In the genomic region with DNA sequence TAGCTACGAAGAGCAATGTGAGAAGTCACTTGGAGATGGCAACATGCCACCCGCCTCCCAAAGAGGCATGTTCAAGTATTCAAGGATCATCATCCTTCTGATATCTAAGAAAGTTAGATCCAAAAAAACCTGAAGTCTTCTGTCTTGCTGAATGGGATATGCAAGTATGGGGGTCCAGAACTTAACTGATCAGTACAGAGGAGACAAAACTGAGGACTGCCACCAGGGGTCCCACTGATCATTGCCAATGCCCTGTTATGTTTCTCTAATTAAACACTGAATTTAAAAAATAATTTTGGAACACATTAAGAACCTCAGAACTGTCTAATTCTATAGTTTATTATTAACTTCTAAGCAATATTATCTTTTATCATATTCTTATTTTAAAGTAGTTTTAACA, we compare ENCODE assay signal across 1 cellular context.
TF ChIP-seq lines count a peak whose summit lies in the region.

No MANE protein-coding gene starts in this region.

TF ChIP-seq in H1, 55 proteins besides CTCF, POLR2A, EP300 and RAD21:
- TF ChIP-seq BCL11A (IDR thresholded peaks at IDR 0.05; ENCODE audit: low read depth in 2 of 2, low read length in 2 of 2) (no peak), JUN (IDR thresholded peaks at IDR 0.05; ENCODE audit: low read depth, low read length) (no peak), CBX8 (IDR thresholded peaks at IDR 0.05; ENCODE audit: borderline replicate concordance, low read depth, low read length) (no peak), RNF2 (IDR thresholded peaks at IDR 0.05; ENCODE audit: borderline replicate concordance, low read depth, low read length, missing control alignments, poor library complexity, severe bottlenecking) (no peak), POLR2AphosphoS5 (IDR thresholded peaks at IDR 0.05; ENCODE audit: low read depth, low read length) (no peak), YY1 (IDR thresholded peaks at IDR 0.05; ENCODE audit: low read depth, low read length) (no peak), BRCA1 (IDR thresholded peaks at IDR 0.05; ENCODE audit: low read depth, low read length) (no peak), SAP30 (IDR thresholded peaks at IDR 0.05; ENCODE audit: insufficient read depth, insufficient replicate concordance, low read length) (no peak)
- TF ChIP-seq, protein P1, sequence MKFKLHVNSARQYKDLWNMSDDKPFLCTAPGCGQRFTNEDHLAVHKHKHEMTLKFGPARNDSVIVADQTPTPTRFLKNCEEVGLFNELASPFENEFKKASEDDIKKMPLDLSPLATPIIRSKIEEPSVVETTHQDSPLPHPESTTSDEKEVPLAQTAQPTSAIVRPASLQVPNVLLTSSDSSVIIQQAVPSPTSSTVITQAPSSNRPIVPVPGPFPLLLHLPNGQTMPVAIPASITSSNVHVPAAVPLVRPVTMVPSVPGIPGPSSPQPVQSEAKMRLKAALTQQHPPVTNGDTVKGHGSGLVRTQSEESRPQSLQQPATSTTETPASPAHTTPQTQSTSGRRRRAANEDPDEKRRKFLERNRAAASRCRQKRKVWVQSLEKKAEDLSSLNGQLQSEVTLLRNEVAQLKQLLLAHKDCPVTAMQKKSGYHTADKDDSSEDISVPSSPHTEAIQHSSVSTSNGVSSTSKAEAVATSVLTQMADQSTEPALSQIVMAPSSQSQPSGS (IDR thresholded peaks at IDR 0.05; ENCODE audit: low read length): no peak
